In the genomic region with DNA sequence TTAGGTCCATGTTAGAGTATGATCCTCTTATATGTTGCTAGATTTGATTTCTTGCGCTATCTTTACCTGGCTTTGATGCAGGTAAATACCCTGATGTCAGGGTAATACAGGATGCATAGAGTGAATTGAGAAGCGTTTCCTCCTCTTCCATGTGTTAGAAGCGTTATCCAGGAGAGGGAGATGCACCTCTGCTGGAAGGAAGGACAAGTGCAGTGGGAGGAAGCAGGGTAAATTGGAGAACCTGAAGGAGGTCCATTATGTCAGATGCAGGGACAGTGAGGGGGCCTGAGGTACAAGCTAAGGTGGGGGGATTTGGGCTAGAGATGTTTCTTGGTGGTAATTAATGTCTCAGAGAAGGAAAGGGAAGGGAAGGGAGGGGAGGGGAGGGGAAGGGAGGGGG, we compare ENCODE assay signal across 16 cellular contexts.
"Had no signal": no experiment of that assay in that cellular context is flagged by ENCODE, and none has a peak within 500 bp of the region (broad histone marks: within the 10 kb centered on the region; RNA-seq: fewer than 3 reads in every experiment).

No MANE protein-coding gene starts in this region.

- DNase-seq: colonic mucosa; dermis blood vessel endothelial cell; erythroblast; foreskin keratinocyte; head of caudate nucleus; hippocampal formation; immature natural killer cell; left ventricle myocardium inferior; lower lobe of right lung; naive thymus-derived CD4-positive, alpha-beta T cell; posterior cingulate gyrus; small intestine; stimulated activated CD4-positive, alpha-beta T cell treated with anti-CD3 and anti-CD28 coated beads, Interleukin-2, amount 100 ng/mL, for 48 hours; stimulated activated naive CD4-positive, alpha-beta T cell treated with Interleukin-2 at 50 U/mL for 16 hours; trophoblast cell had no signal

- H3K36me3 ChIP-seq: colonic mucosa had no signal

- H3K27ac ChIP-seq: colonic mucosa, foreskin keratinocyte, left ventricle myocardium inferior, lower lobe of right lung, right atrium auricular region had no signal

- H3K9me3 ChIP-seq: colonic mucosa, left ventricle myocardium inferior, lower lobe of right lung had no signal

- ATAC-seq: foreskin keratinocyte; lower lobe of right lung; naive thymus-derived CD4-positive, alpha-beta T cell had no signal

- H3K27me3 ChIP-seq: colonic mucosa, foreskin keratinocyte, right atrium auricular region had no signal

- H3K4me3 ChIP-seq: colonic mucosa, left ventricle myocardium inferior, lower lobe of right lung, right atrium auricular region had no signal

- H3K4me1 ChIP-seq: colonic mucosa, lower lobe of right lung had no signal
